ENCODE assay signal across 2 cellular contexts in the genomic region with DNA sequence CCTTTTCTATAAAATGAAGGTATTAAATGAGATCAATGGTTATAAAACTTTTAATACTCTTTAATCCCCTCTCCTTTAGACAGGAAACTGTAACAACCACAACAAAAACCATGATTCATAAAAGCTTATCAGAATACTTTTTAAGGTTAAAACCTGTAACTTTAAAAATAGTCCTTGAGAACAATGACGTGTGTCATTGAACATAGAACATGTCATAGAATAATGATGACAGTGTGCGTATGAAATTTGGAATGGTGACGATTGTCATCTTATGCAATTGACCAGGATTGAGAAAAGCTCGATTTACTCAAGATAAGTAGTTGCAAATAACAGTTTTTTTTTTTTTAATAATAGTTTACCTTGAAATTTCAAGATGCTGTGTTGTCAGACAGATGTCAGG.
A peak's percentile ranks its signal among the peaks of the same experiment; 100 is the strongest.
TF ChIP-seq lines count a peak whose summit lies in the region.

No MANE protein-coding gene starts in this region.

TF ChIP-seq in HepG2, 621 proteins besides CTCF, POLR2A, EP300 and RAD21:
- peak; percentile 83 for TF ChIP-seq CREB1 (IDR thresholded peaks at IDR 0.05)
- TF ChIP-seq CREB1 (CRISPR knock-in tag; IDR thresholded peaks at IDR 0.05): no peak
- no peak for TF ChIP-seq EHMT2 (IDR thresholded peaks at IDR 0.05; ENCODE audit: borderline replicate concordance, low read depth, low read length)

TF ChIP-seq in endothelial cell of umbilical vein, 7 proteins besides CTCF, POLR2A, EP300 and RAD21:
- TF ChIP-seq, protein P1, sequence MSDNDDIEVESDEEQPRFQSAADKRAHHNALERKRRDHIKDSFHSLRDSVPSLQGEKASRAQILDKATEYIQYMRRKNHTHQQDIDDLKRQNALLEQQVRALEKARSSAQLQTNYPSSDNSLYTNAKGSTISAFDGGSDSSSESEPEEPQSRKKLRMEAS (IDR thresholded peaks at IDR 0.05; ENCODE audit: insufficient read depth, insufficient read length): no peak
- TF ChIP-seq FOS (IDR thresholded peaks at IDR 0.05; ENCODE audit: borderline replicate concordance, insufficient read depth, low read length): peak; percentile 35
- TF ChIP-seq JUN (IDR thresholded peaks at IDR 0.05; ENCODE audit: borderline replicate concordance, insufficient read depth, insufficient read length, low read depth): peak; percentile 50
